1 cellular context compared by ENCODE assay signal in the genomic region with DNA sequence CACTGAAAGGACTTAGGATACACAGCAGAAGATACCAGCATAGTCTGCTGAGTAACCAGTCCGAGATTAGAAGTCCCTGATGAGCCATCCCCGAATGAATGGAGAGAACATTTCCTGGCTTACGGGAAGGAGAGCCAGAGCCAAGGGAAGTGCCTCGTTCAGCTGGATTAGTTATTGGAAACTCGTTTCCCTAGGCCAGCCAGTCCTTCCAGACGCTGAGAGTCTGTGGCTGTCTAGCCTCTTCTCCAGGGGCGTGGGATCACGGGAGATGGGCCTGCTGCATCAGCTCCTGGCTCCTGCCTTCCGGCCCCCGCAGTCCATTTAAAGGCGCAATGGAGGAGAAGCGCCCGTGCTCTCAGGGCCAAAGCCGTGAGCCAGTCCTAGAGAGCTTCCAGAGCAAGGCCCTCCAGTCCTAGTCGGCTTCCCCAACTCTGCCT.
TF ChIP-seq lines count a peak whose summit lies in the region.

No MANE protein-coding gene starts in this region.

TF ChIP-seq in SK-N-SH, 30 proteins besides CTCF, POLR2A, EP300 and RAD21 (continued from another document):
- TF ChIP-seq, protein P1, sequence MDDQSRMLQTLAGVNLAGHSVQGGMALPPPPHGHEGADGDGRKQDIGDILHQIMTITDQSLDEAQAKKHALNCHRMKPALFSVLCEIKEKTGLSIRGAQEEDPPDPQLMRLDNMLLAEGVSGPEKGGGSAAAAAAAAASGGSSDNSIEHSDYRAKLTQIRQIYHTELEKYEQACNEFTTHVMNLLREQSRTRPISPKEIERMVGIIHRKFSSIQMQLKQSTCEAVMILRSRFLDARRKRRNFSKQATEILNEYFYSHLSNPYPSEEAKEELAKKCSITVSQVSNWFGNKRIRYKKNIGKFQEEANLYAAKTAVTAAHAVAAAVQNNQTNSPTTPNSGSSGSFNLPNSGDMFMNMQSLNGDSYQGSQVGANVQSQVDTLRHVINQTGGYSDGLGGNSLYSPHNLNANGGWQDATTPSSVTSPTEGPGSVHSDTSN (IDR thresholded peaks at IDR 0.05) = no peak
- no peak for TF ChIP-seq YY1 (IDR thresholded peaks at IDR 0.05; ENCODE audit: low read depth)
